ENCODE assay signal across 8 cellular contexts in the genomic region with DNA sequence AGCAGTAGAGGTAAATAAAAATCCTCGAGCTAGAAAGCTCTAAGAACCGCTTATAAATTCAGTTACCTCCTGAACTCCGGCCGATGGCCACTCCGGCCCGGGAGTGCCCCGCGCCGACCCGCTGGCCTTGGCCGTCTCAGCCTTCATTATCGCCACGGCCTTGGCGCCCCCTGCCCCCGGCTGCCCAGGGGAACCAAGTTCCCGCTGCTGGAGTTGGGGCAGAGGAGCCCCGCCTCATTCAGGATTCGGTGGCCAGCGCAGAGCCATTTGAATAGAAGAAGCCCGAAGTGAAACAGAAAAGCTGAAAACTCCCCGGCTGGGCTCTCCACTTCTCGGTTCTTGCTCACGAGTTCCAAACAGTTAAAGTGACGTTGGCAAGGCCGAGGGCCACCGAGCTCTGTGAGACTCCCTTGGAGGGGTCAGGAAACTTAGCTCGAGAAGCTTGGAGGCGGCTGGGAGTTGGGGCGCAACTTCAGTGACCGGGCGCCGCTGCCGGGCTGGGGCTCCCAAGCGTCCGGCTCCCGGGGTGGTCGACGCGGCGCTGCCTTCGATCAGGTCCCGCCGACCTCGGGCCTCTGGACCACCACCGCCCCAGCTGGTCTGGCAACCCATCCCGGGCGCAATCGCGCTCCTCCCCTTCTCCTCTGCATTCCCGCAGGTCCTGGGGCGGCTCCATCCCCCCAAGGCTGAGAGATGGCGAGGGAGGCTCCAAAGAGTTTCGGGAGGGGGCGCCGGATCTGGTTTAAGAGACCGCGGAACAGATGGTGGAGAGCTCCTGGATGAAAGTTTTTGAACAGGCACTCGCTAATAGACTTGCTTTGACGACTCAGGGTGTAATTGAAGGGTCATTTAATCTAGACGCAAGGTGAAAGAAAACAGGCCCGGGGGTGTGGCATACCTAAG. TPM values are rescaled to one million over a fixed set of nuclear protein-coding genes. Genes with fewer than 3 reads are reported as not detected.
DNase-seq lines count a peak whose midpoint lies in the region; ATAC-seq, FAIRE-seq and TF ChIP-seq lines count a peak whose summit lies in the region.
"Had no signal": no experiment of that assay in that cellular context is flagged by ENCODE, and none has a peak within 500 bp of the region (broad histone marks: within the 10 kb centered on the region; RNA-seq: fewer than 3 reads in every experiment).

No MANE protein-coding gene starts in this region.

- ATAC-seq in HG02678 (IDR thresholded peaks at IDR 0.05; ENCODE audit: unreplicated experiment): peak; percentile 55
- ATAC-seq in GM12878: peak; percentile 68
- ATAC-seq in right lobe of liver: peak; percentile 38 to 66 (median 50)
- ATAC-seq in HG03378 (IDR thresholded peaks at IDR 0.05; ENCODE audit: unreplicated experiment): no peak

- no TSS peak for BruUV-seq in GM12878 (replicated peaks; lab: Mats Ljungman, UMichigan)

- TF ChIP-seq EP300 in GM12878 (IDR thresholded peaks at IDR 0.05; ENCODE audit: borderline replicate concordance in 1 of 2, control insufficient read depth in 1 of 2, low read depth in 2 of 2, low read length in 2 of 2): no peak

- DNase-seq in GM12878 (ENCODE audit: low read depth, low spot score) (no peak), right lobe of liver (peak in 1 of 3 donors; percentile 20), type B pancreatic cell (ENCODE audit: extremely low spot score, unreplicated experiment) (no peak)
- DNase-seq in activated T-helper 2 cell treated with anti-CD3 and anti-CD28 coated beads, Interferon-gamma antibody, Interleukin-2, Interleukin-4, amounts not matched to agents 10 μg/mL and 5 μg/mL and 100 μg/mL, durations not matched to agents 14 hours and 24 hours and 36 hours (ENCODE audit: low spot score): no peak
- DNase-seq in CD8-positive, alpha-beta memory T cell: no peak
- DNase-seq: SJCRH30 had no signal

- H3K4me3 ChIP-seq in GM12878 (no peak overlapping the region), right lobe of liver (peak overlapping the region; percentile 25 to 30 (median 29))
- no peak overlapping the region for H3K4me3 ChIP-seq in CD8-positive, alpha-beta memory T cell (ENCODE audit: low read length)
- H3K4me3 ChIP-seq: SJCRH30 had no signal

- no peaks in the 10 kb centered on the region for H4K20me1 ChIP-seq in GM12878 (ENCODE audit: control insufficient read depth, insufficient read depth)

- TF ChIP-seq POLR2A in GM12878 (IDR thresholded peaks at IDR 0.05; ENCODE audit: low read depth, low read length) (no peak), right lobe of liver (IDR thresholded peaks at IDR 0.05) (no peak)

- H3K36me3 ChIP-seq in GM12878 (ENCODE audit: control insufficient read depth in 2 of 2, insufficient read depth in 2 of 2, low read length in 1 of 2) (no peaks in the 10 kb centered on the region), right lobe of liver (no peaks in the 10 kb centered on the region)
- no peaks in the 10 kb centered on the region for H3K36me3 ChIP-seq in CD8-positive, alpha-beta memory T cell (ENCODE audit: insufficient read depth, low read length)
- H3K36me3 ChIP-seq: SJCRH30 had no signal

- H3K9me3 ChIP-seq in GM12878 (replicated peaks; ENCODE audit: control insufficient read depth, insufficient read depth, low read length) (no peaks in the 10 kb centered on the region; the same call in 2 of the 3 replicates), right lobe of liver (no peaks in the 10 kb centered on the region)
- H3K9me3 ChIP-seq in CD8-positive, alpha-beta memory T cell (ENCODE audit: low read length): no peaks in the 10 kb centered on the region
- H3K9me3 ChIP-seq: SJCRH30 had no signal

- H3K27ac Mint-ChIP-seq in type B pancreatic cell: no peak overlapping the region
- no peak overlapping the region for H3K27ac Mint-ChIP-seq in activated T-helper 2 cell treated with anti-CD3 and anti-CD28 coated beads, Interferon-gamma antibody, Interleukin-2, Interleukin-4, amounts not matched to agents 10 μg/mL and 5 μg/mL and 100 μg/mL, durations not matched to agents 14 hours and 24 hours and 36 hours
- H3K27ac Mint-ChIP-seq in CD8-positive, alpha-beta memory T cell: peak overlapping the region in 1 of 8 donors; percentile 31

- SMC1A ChIA-PET in GM12878 (lab: Charles Lee; ENCODE audit: uncharacterized antibody, unreplicated experiment): interaction anchor here (0.9 to 1.5 kb wide), 2 partner anchors 11 to 218 kb away, joined by 3 to 4 read pairs; no protein-coding TSS in a partner anchor

- H3K9ac ChIP-seq in GM12878 (ENCODE audit: control insufficient read depth, insufficient read depth, low read length): no peak overlapping the region

- POLR2A ChIA-PET in GM12878 (lab: Charles Lee): no interaction called here
- POLR2A ChIA-PET in CD8-positive, alpha-beta memory T cell (lab: Charles Lee): no interaction called here

- intact Hi-C loops in GM12878 (cut with micrococcal nuclease; ENCODE audit: unreplicated experiment): no loop called here
- intact Hi-C loops in right lobe of liver (cut with DNase I): no loop called here
- intact Hi-C loops in activated T-helper 2 cell treated with anti-CD3 and anti-CD28 coated beads, Interferon-gamma antibody, Interleukin-2, Interleukin-4, amounts not matched to agents 10 μg/mL and 5 μg/mL and 100 μg/mL, durations not matched to agents 14 hours and 24 hours and 36 hours (cut with micrococcal nuclease): no loop called here

- no peak overlapping the region for H3K27ac ChIP-seq in GM12878 (ENCODE audit: control insufficient read depth, insufficient read depth)
- H3K27ac ChIP-seq in right lobe of liver: no peak overlapping the region
- no peak overlapping the region for H3K27ac ChIP-seq in CD8-positive, alpha-beta memory T cell (ENCODE audit: low read depth, low read length)
- H3K27ac ChIP-seq: SJCRH30 had no signal

- CTCF ChIA-PET in GM12878 (lab: Yijun Ruan, JAX): no interaction called here
- CTCF ChIA-PET in CD8-positive, alpha-beta memory T cell (lab: Charles Lee): no interaction called here

- peak overlapping the region; percentile 71 for H3K4me3 Mint-ChIP-seq in type B pancreatic cell
- no peak overlapping the region for H3K4me3 Mint-ChIP-seq in activated T-helper 2 cell treated with anti-CD3 and anti-CD28 coated beads, Interferon-gamma antibody, Interleukin-2, Interleukin-4, amounts not matched to agents 10 μg/mL and 5 μg/mL and 100 μg/mL, durations not matched to agents 14 hours and 24 hours and 36 hours (ENCODE audit: low read depth)
- H3K4me3 Mint-ChIP-seq in CD8-positive, alpha-beta memory T cell: no peak overlapping the region

- peaks cover 98% of the 10 kb centered on the region for H3K27me3 Mint-ChIP-seq in type B pancreatic cell
- peaks cover 81% of the 10 kb centered on the region for H3K27me3 Mint-ChIP-seq in activated T-helper 2 cell treated with anti-CD3 and anti-CD28 coated beads, Interferon-gamma antibody, Interleukin-2, Interleukin-4, amounts not matched to agents 10 μg/mL and 5 μg/mL and 100 μg/mL, durations not matched to agents 14 hours and 24 hours and 36 hours (ENCODE audit: low read depth)
- H3K27me3 Mint-ChIP-seq in CD8-positive, alpha-beta memory T cell: peaks cover 58 to 78% of the 10 kb centered on the region in 2 donors

- H3K4me1 Mint-ChIP-seq in type B pancreatic cell (ENCODE audit: unreplicated experiment): peaks cover 21% of the 10 kb centered on the region
- peaks cover 2% of the 10 kb centered on the region for H3K4me1 Mint-ChIP-seq in activated T-helper 2 cell treated with anti-CD3 and anti-CD28 coated beads, Interferon-gamma antibody, Interleukin-2, Interleukin-4, amounts not matched to agents 10 μg/mL and 5 μg/mL and 100 μg/mL, durations not matched to agents 14 hours and 24 hours and 36 hours (ENCODE audit: low read depth)
- peaks cover 0 to 9% (median 0%) of the 10 kb centered on the region in 3 donors for H3K4me1 Mint-ChIP-seq in CD8-positive, alpha-beta memory T cell

- no peaks in the 10 kb centered on the region for H3K36me3 Mint-ChIP-seq in type B pancreatic cell
- no peaks in the 10 kb centered on the region for H3K36me3 Mint-ChIP-seq in activated T-helper 2 cell treated with anti-CD3 and anti-CD28 coated beads, Interferon-gamma antibody, Interleukin-2, Interleukin-4, amounts not matched to agents 10 μg/mL and 5 μg/mL and 100 μg/mL, durations not matched to agents 14 hours and 24 hours and 36 hours (ENCODE audit: low read depth)
- H3K36me3 Mint-ChIP-seq in CD8-positive, alpha-beta memory T cell: peaks cover 0 to 3% (median 0%) of the 10 kb centered on the region in 3 donors

- TF ChIP-seq RAD21 in GM12878 (IDR thresholded peaks at IDR 0.05; ENCODE audit: insufficient read depth, low read depth, low read length): no peak

- H3K27me3 ChIP-seq in GM12878 (replicated peaks in 1 of 2; ENCODE audit: control insufficient read depth in 2 of 2, insufficient read depth in 2 of 2, low read length in 1 of 2) (peaks cover 3 to 17% of the 10 kb centered on the region in 2 experiments), right lobe of liver (peaks cover 12 to 80% of the 10 kb centered on the region in 2 donors)
- H3K27me3 ChIP-seq in CD8-positive, alpha-beta memory T cell (ENCODE audit: insufficient read depth, low read length, poor library complexity, severe bottlenecking): peaks cover 13% of the 10 kb centered on the region

- H3K79me2 ChIP-seq in GM12878 (ENCODE audit: control insufficient read depth, insufficient read depth, low read length): no peaks in the 10 kb centered on the region

- in situ Hi-C loops in GM12878 (cut with MboI): no loop called here

- H3K4me2 ChIP-seq in GM12878 (ENCODE audit: control insufficient read depth, insufficient read depth): 0 out of 2 replicates have a peak overlapping the region, but pooled peaks have one; percentile 4

- no peaks in the 10 kb centered on the region for H3K9me3 Mint-ChIP-seq in type B pancreatic cell
- no peaks in the 10 kb centered on the region for H3K9me3 Mint-ChIP-seq in activated T-helper 2 cell treated with anti-CD3 and anti-CD28 coated beads, Interferon-gamma antibody, Interleukin-2, Interleukin-4, amounts not matched to agents 10 μg/mL and 5 μg/mL and 100 μg/mL, durations not matched to agents 14 hours and 24 hours and 36 hours
- H3K9me3 Mint-ChIP-seq in CD8-positive, alpha-beta memory T cell: peaks cover 2 to 17% (median 7%) of the 10 kb centered on the region in 5 donors

- no peak for FAIRE-seq in GM12878 (lab: Jason Lieb, UNC)

- H3K4me1 ChIP-seq in GM12878 (ENCODE audit: control insufficient read depth, insufficient read depth, low read length): no peaks in the 10 kb centered on the region
- H3K4me1 ChIP-seq in right lobe of liver: peaks cover 0 to 18% (median 3%) of the 10 kb centered on the region in 4 donors
- H3K4me1 ChIP-seq in CD8-positive, alpha-beta memory T cell (ENCODE audit: insufficient read depth, low read length): no peaks in the 10 kb centered on the region
- H3K4me1 ChIP-seq: SJCRH30 had no signal

- WGBS in GM12878 (ENCODE audit: insufficient coverage, insufficient replicate concordance, low lambda C conversion rate, missing lambda C conversion rate): 26% methylated on average over 37 of the region's 61 CpGs
- WGBS in right lobe of liver (ENCODE audit: insufficient coverage, low coverage, low lambda C conversion rate, missing lambda C conversion rate): 4% methylated on average over 44 of the region's 61 CpGs

- RAD21 ChIA-PET in GM12878 (lab: Charles Lee; ENCODE audit: unreplicated experiment): no interaction called here

- no peak for TF ChIP-seq CTCF in GM12878 (IDR thresholded peaks at IDR 0.05 in 2 of 3, conservative IDR thresholded peaks at IDR 0.05 in 1 of 3; ENCODE audit: control insufficient read depth in 2 of 3, extremely low read depth in 1 of 3, insufficient read depth in 1 of 3, low read depth in 3 of 3, low read length in 3 of 3)
- no peak for TF ChIP-seq CTCF in right lobe of liver (IDR thresholded peaks at IDR 0.05)
- no peak for TF ChIP-seq CTCF in type B pancreatic cell (conservative IDR thresholded peaks at IDR 0.05)

- H2AFZ ChIP-seq in GM12878 (ENCODE audit: control insufficient read depth, low read depth, low read length): no peak overlapping the region

RNA-seq across cellular contexts. Expression of a gene that starts 5.8 kb away (rescaled TPM):
- not detected in 2 replicates for total RNA-seq in GM12878 (2013; cell fraction: nucleolus; rRNA removed)
- not detected in 2 replicates for total RNA-seq in GM12878 (2014; rRNA removed)
- not detected in 2 replicates for total RNA-seq in GM12878 (2014; rRNA removed; fragmentation: Illumina TruSeq; extraction: Trizol)
- total RNA-seq in GM12878 (2021): not detected in 2 replicates
- not detected for polyA plus RNA-seq in GM12878 (2011; ENCODE audit: low read depth)
- not detected in 2 replicates for polyA plus RNA-seq in GM12878 (2011; rRNA removed)
- not detected in 2 replicates for polyA plus RNA-seq in GM12878 (2011; cell fraction: cytosol; rRNA removed)
- polyA plus RNA-seq in GM12878 (2011; cell fraction: nucleus; rRNA removed): not detected in 2 replicates
- polyA plus RNA-seq in GM12878 (2012): not detected in 2 replicates
- polyA plus RNA-seq in GM12878 (2014; fragmentation: Illumina TruSeq; extraction: Trizol): not detected in 2 replicates
- not detected for polyA plus RNA-seq in GM12878 (2014; fragmentation: Nextera tagmentation; extraction: Ambion mirVana)
- polyA plus RNA-seq in GM12878 (2014; rRNA removed): not detected in 2 replicates
- polyA plus RNA-seq in GM12878 (2016; fragmentation: Nextera tagmentation; extraction: Ambion mirVana): not detected
- polyA minus RNA-seq in GM12878 (2011; rRNA and poly(A)+ RNA removed): not detected in 2 replicates
- not detected in 2 replicates for polyA minus RNA-seq in GM12878 (2011; cell fraction: cytosol; rRNA and poly(A)+ RNA removed)
- polyA minus RNA-seq in GM12878 (2011; cell fraction: nucleus; rRNA and poly(A)+ RNA removed): not detected in 2 replicates
- not detected for total RNA-seq in right lobe of liver
- 0.67 TPM in 1 of 2 replicates, not detected in the other for total RNA-seq in type B pancreatic cell (ENCODE audit: low replicate concordance)
- not detected in 2 replicates for total RNA-seq in activated T-helper 2 cell treated with anti-CD3 and anti-CD28 coated beads, Interferon-gamma antibody, Interleukin-2, Interleukin-4, amounts not matched to agents 10 μg/mL and 5 μg/mL and 100 μg/mL, durations not matched to agents 14 hours and 24 hours and 36 hours
- total RNA-seq in CD8-positive, alpha-beta memory T cell: not detected
- polyA plus RNA-seq in CD8-positive, alpha-beta memory T cell: not detected
- total RNA-seq: SJCRH30 had no signal

Comparison
In these comparisons a context has a peak if more than half of its experiments do, and no peak if none do; other contexts are left out.
1. H3K4me3 ChIP-seq: peak in right lobe of liver (3 of 3); none in GM12878 (single experiment) and CD8-positive, alpha-beta memory T cell (single experiment).